Comparison of ENCODE assay signal across 8 cellular contexts in the genomic region with DNA sequence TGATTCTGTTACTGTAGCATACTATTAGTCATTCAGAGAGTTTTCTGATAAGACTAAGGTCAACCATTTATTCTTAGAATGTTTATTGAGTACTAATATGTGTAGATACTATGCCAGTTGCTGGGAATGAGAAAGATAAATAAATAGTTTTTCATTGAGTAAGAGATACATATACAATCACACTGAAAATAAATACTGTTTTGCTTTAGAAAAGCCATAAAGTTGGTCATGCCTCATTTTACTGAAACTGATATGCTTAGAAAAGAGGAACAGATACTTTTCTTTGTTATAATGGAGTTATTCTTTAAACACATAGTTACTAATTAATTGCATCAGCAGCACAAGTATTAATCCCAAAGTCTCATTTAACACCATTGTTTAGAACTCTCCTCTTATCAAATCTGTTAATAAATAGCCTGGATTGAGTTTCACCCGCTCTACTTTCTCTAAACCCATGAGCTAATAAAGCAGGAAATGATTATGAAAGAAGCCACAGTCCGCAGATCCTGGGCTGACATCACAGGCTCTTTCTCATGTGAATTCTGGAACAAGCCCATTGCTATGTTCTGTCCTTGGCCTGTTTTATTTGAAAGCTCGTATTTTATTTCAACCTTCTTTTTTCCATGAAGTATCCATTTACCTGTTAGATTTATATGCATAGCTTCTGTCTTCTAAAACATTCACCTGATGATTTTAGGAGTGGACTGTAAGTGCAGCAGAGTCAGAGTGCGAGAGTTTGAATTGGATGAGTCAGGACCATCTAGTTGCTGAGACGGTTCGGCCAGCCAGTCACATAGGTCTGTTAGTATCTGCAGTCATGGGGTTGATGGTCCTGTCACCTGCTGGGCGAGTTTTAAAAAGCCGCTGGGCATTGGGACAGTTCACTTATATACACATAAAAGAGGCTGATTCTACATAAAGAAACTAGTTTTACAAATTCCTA. TPM values are rescaled to one million over a fixed set of nuclear protein-coding genes. Genes with fewer than 3 reads are reported as not detected.
DNase-seq lines count a peak whose midpoint lies in the region; ATAC-seq and TF ChIP-seq lines count a peak whose summit lies in the region.

No MANE protein-coding gene starts in this region.

- in situ Hi-C loops in astrocyte of the spinal cord (cut with HindIII; ENCODE audit: low sequenced_read_pairs) = no loop called here

- intact Hi-C loops in CD14-positive monocyte (cut with micrococcal nuclease) = loop anchor here in 1 of 2 donors (5.0 kb wide), 1 partner anchor 60 kb away; the partner anchor contains the start of gene FUT4

- TF ChIP-seq CTCF in CD14-positive monocyte (IDR thresholded peaks at IDR 0.05) (no peak), astrocyte of the spinal cord (IDR thresholded peaks at IDR 0.05; ENCODE audit: low read depth, low read length) (peak; percentile 62)

- no peak overlapping the region for H3K4me3 ChIP-seq in astrocyte of the spinal cord (ENCODE audit: low read depth, low read length)

- peak overlapping the region; percentile 88 to 97 (median 94) for H3K27ac Mint-ChIP-seq in CD14-positive monocyte
- no peak overlapping the region for H3K27ac Mint-ChIP-seq in stimulated activated memory B cell treated with anti-CD40 and anti-IgM and Interleukin-4, amounts not matched to agents 10 μg/mL and 1 μg/mL and 100 μg/mL, for 72 hours

- H3K4me3 Mint-ChIP-seq in CD14-positive monocyte = peak overlapping the region; percentile 32 to 84
- H3K4me3 Mint-ChIP-seq in stimulated activated memory B cell treated with anti-CD40 and anti-IgM and Interleukin-4, amounts not matched to agents 10 μg/mL and 1 μg/mL and 100 μg/mL, for 72 hours = no peak overlapping the region

- peaks cover 16% of the 10 kb centered on the region for H3K4me1 Mint-ChIP-seq in CD14-positive monocyte
- peaks cover 7% of the 10 kb centered on the region for H3K4me1 Mint-ChIP-seq in stimulated activated memory B cell treated with anti-CD40 and anti-IgM and Interleukin-4, amounts not matched to agents 10 μg/mL and 1 μg/mL and 100 μg/mL, for 72 hours

- no peaks in the 10 kb centered on the region for H3K27me3 Mint-ChIP-seq in CD14-positive monocyte (ENCODE audit: low read depth in 3 of 3)
- no peaks in the 10 kb centered on the region for H3K27me3 Mint-ChIP-seq in stimulated activated memory B cell treated with anti-CD40 and anti-IgM and Interleukin-4, amounts not matched to agents 10 μg/mL and 1 μg/mL and 100 μg/mL, for 72 hours

- ATAC-seq in GM18907 (IDR thresholded peaks at IDR 0.05; ENCODE audit: unreplicated experiment) (peak; percentile 95), HG03060 (IDR thresholded peaks at IDR 0.05; ENCODE audit: low read depth, unreplicated experiment) (peak; percentile 84)
- ATAC-seq in stimulated activated memory B cell treated with anti-CD40 and anti-IgM and Interleukin-4, amounts not matched to agents 10 μg/mL and 1 μg/mL and 100 μg/mL, for 72 hours = peak; percentile 55

- H3K9me3 Mint-ChIP-seq in CD14-positive monocyte = peaks cover 0 to 2% (median 0%) of the 10 kb centered on the region in 7 donors
- peaks cover 3% of the 10 kb centered on the region for H3K9me3 Mint-ChIP-seq in stimulated activated memory B cell treated with anti-CD40 and anti-IgM and Interleukin-4, amounts not matched to agents 10 μg/mL and 1 μg/mL and 100 μg/mL, for 72 hours

- peaks cover 27 to 59% of the 10 kb centered on the region in 2 donors for H3K36me3 Mint-ChIP-seq in CD14-positive monocyte
- H3K36me3 Mint-ChIP-seq in stimulated activated memory B cell treated with anti-CD40 and anti-IgM and Interleukin-4, amounts not matched to agents 10 μg/mL and 1 μg/mL and 100 μg/mL, for 72 hours = no peaks in the 10 kb centered on the region

- peak; percentile 50 for DNase-seq in CD14-positive monocyte (ENCODE audit: low spot score)
- peak; percentile 65 to 75 for DNase-seq in NOMO-1 (lab: John Stamatoyannopoulos, UW; ENCODE audit: unreplicated experiment in 2 of 2)
- DNase-seq in astrocyte of the spinal cord (ENCODE audit: low read depth, low spot score) = peak; percentile 86
- peak; percentile 98 for DNase-seq in kidney tubule cell (ENCODE audit: low spot score)
- DNase-seq in GOT3 (lab: John Stamatoyannopoulos, UW) = no peak

RNA-seq across cellular contexts. Expression of gene PIWIL4, which starts 35.5 kb away (rescaled TPM):
- 1 to 10 TPM in 1 of 2 donors, under 1 TPM in 1; 0.98 to 1.1 TPM for polyA plus RNA-seq in CD14-positive monocyte

RNA-seq across cellular contexts. Expression of gene FUT4, which starts 59.0 kb away (rescaled TPM):
- polyA plus RNA-seq in CD14-positive monocyte = 1 to 10 TPM; 5.4 to 6.5 TPM
